Comparison of ENCODE assay signal across 9 cellular contexts in genomic region chr5:50966986-50967385, GRCh38.
DNase-seq lines count a peak whose midpoint lies in the region; ATAC-seq and TF ChIP-seq lines count a peak whose summit lies in the region.
"Had no signal": no experiment of that assay in that cellular context is flagged by ENCODE, and none has a peak within 500 bp of the region (broad histone marks: within the 10 kb centered on the region; RNA-seq: fewer than 3 reads in every experiment).

No MANE protein-coding gene starts in this region.

- H3K9me3 Mint-ChIP-seq in CD4-positive, CD25-positive, alpha-beta regulatory T cell = peaks cover 0 to 8% (median 0%) of the 10 kb centered on the region in 7 donors
- no peaks in the 10 kb centered on the region for H3K9me3 Mint-ChIP-seq in nephron

- peak overlapping the region; percentile 51 for H3K4me2 ChIP-seq in MM.1S (ENCODE audit: low read depth, low read length)
- no peak overlapping the region for H3K4me2 ChIP-seq in PC-9

- intact Hi-C loops in PC-9 (cut with micrococcal nuclease; ENCODE audit: unreplicated experiment) = no loop called here

- H3K27me3 Mint-ChIP-seq in CD4-positive, CD25-positive, alpha-beta regulatory T cell = peaks cover 85% of the 10 kb centered on the region
- H3K27me3 Mint-ChIP-seq in nephron (ENCODE audit: low read depth) = peaks cover 95% of the 10 kb centered on the region

- POLR2A ChIA-PET in PC-9 (lab: Charles Lee; ENCODE audit: unreplicated experiment) = no interaction called here

- no peaks in the 10 kb centered on the region for H3K36me3 ChIP-seq in CD4-positive, CD25-positive, alpha-beta regulatory T cell (ENCODE audit: control insufficient read depth, insufficient read depth, low read length)
- H3K36me3 ChIP-seq in MM.1S (replicated peaks; ENCODE audit: insufficient read depth, low read length) (no peaks in the 10 kb centered on the region), duodenal mucosa (ENCODE audit: control insufficient read depth in 1 of 2, insufficient read depth in 2 of 2, low read length in 2 of 2) (no peaks in the 10 kb centered on the region), PC-9 (ENCODE audit: low read depth) (no peaks in the 10 kb centered on the region)

- peak overlapping the region in 2 of 4 donors; percentile 62 to 76 for H3K4me3 Mint-ChIP-seq in CD4-positive, CD25-positive, alpha-beta regulatory T cell
- peak overlapping the region in 2 of 3 experiments; percentile 69 to 84 for H3K4me3 Mint-ChIP-seq in nephron

- no peaks in the 10 kb centered on the region for H3K79me2 ChIP-seq in MM.1S (ENCODE audit: low read length)
- H3K79me2 ChIP-seq in PC-9 (ENCODE audit: low read depth) = no peaks in the 10 kb centered on the region

- no peak overlapping the region for H3K9ac ChIP-seq in MM.1S (ENCODE audit: low read length)
- H3K9ac ChIP-seq in duodenal mucosa (ENCODE audit: low read depth in 1 of 2, low read length in 2 of 2) = peak overlapping the region in 1 of 2 donors; percentile 25

- H3K9me2 ChIP-seq in MM.1S (replicated peaks; ENCODE audit: insufficient read depth, low read length) (no peaks in the 10 kb centered on the region), PC-9 (ENCODE audit: insufficient read depth) (no peaks in the 10 kb centered on the region)

- H3K36me3 Mint-ChIP-seq in CD4-positive, CD25-positive, alpha-beta regulatory T cell = no peaks in the 10 kb centered on the region
- H3K36me3 Mint-ChIP-seq in nephron (ENCODE audit: low read depth) = no peaks in the 10 kb centered on the region

- no peak for ATAC-seq in CD4-positive, CD25-positive, alpha-beta regulatory T cell (ENCODE audit: low read depth in 2 of 2)
- ATAC-seq in GM19324 (IDR thresholded peaks at IDR 0.05; ENCODE audit: low FRiP score, unreplicated experiment) = no peak
- ATAC-seq in GM21529 (IDR thresholded peaks at IDR 0.05; ENCODE audit: unreplicated experiment) = no peak

- peaks cover 0 to 4% of the 10 kb centered on the region in 2 experiments for H3K9me3 ChIP-seq in CD4-positive, CD25-positive, alpha-beta regulatory T cell (ENCODE audit: control insufficient read depth in 2 of 2, low read length in 2 of 2)
- H3K9me3 ChIP-seq in MM.1S (replicated peaks; ENCODE audit: insufficient read depth, low read length) (no peaks in the 10 kb centered on the region), duodenal mucosa (ENCODE audit: control insufficient read depth in 1 of 2, low read length in 2 of 2) (no peaks in the 10 kb centered on the region), PC-9 (ENCODE audit: insufficient read depth, low read depth) (no peaks in the 10 kb centered on the region)

- no TSS peak for BruUV-seq in PC-9 (replicated peaks; lab: Mats Ljungman, UMichigan)

- H3F3A ChIP-seq in MM.1S (ENCODE audit: insufficient read depth, low read length) (no peaks in the 10 kb centered on the region), PC-9 (ENCODE audit: insufficient read depth, low read depth) (no peaks in the 10 kb centered on the region)

- peaks cover 14 to 63% (median 38%) of the 10 kb centered on the region in 4 donors for H3K4me1 Mint-ChIP-seq in CD4-positive, CD25-positive, alpha-beta regulatory T cell
- H3K4me1 Mint-ChIP-seq in nephron = peaks cover 42% of the 10 kb centered on the region

- peaks cover 40% of the 10 kb centered on the region for H3K4me1 ChIP-seq in CD4-positive, CD25-positive, alpha-beta regulatory T cell (ENCODE audit: control insufficient read depth, insufficient read depth, low read length, poor library complexity, severe bottlenecking)
- H3K4me1 ChIP-seq in MM.1S (ENCODE audit: low read length) = no peaks in the 10 kb centered on the region
- peaks cover 15 to 43% of the 10 kb centered on the region in 2 donors for H3K4me1 ChIP-seq in duodenal mucosa (ENCODE audit: control insufficient read depth in 1 of 2, insufficient read depth in 2 of 2, low read length in 2 of 2)
- H3K4me1 ChIP-seq in PC-9 (replicated peaks; ENCODE audit: insufficient read depth) = no peaks in the 10 kb centered on the region

- H2AFZ ChIP-seq in MM.1S (ENCODE audit: low read length) (peak overlapping the region; percentile 29; the same call in 1 of the 2 replicates), PC-9 (no peak overlapping the region)

- peak overlapping the region; percentile 26 for H3K4me3 ChIP-seq in CD4-positive, CD25-positive, alpha-beta regulatory T cell (ENCODE audit: low read depth, low read length)
- H3K4me3 ChIP-seq in MM.1S (ENCODE audit: low read length) (peak overlapping the region; percentile 64), duodenal mucosa (ENCODE audit: low read depth in 1 of 2, low read length in 2 of 2) (peak overlapping the region; percentile 73 to 76), PC-9 (no peak overlapping the region)

- no peak overlapping the region for H3K27ac Mint-ChIP-seq in CD4-positive, CD25-positive, alpha-beta regulatory T cell
- peak overlapping the region in 2 of 3 experiments; percentile 66 to 73 for H3K27ac Mint-ChIP-seq in nephron

- no peak overlapping the region for H3K27ac ChIP-seq in CD4-positive, CD25-positive, alpha-beta regulatory T cell (ENCODE audit: insufficient read depth, low read length, poor library complexity, severe bottlenecking)
- H3K27ac ChIP-seq in MM.1S (ENCODE audit: low read length) = no peak overlapping the region
- peak overlapping the region; percentile 46 for H3K27ac ChIP-seq in duodenal mucosa (ENCODE audit: low read depth, low read length)
- H3K27ac ChIP-seq in PC-9 = no peak overlapping the region

- TF ChIP-seq CTCF in MM.1S (IDR thresholded peaks at IDR 0.05; ENCODE audit: low read length) (no peak), nephron (IDR thresholded peaks at IDR 0.05; ENCODE audit: unreplicated experiment in 3 of 3) (no peak), PC-9 (conservative IDR thresholded peaks at IDR 0.05) (no peak)

- CTCF ChIA-PET in PC-9 (lab: Charles Lee) = interaction anchor here (0.7 to 1.2 kb wide), 3 partner anchors 9 to 1389 kb away, joined by 3 read pairs; no protein-coding TSS in a partner anchor

- peaks cover 50% of the 10 kb centered on the region for H3K27me3 ChIP-seq in CD4-positive, CD25-positive, alpha-beta regulatory T cell (ENCODE audit: control insufficient read depth, insufficient read depth, low read length)
- H3K27me3 ChIP-seq in MM.1S (replicated peaks; ENCODE audit: insufficient read depth, low read length) (peaks cover 8% of the 10 kb centered on the region; the same call in 1 of the 2 replicates), duodenal mucosa (ENCODE audit: control insufficient read depth in 1 of 2, insufficient read depth in 2 of 2, low read length in 2 of 2) (peaks cover 69 to 86% of the 10 kb centered on the region in 2 donors), PC-9 (ENCODE audit: insufficient read depth, low read depth) (0 out of 2 replicates have a peak, but pooled peaks cover 3% of the 10 kb centered on the region)

- no peak for DNase-seq in CD4-positive, CD25-positive, alpha-beta regulatory T cell
- DNase-seq in MM.1S = no peak
- DNase-seq in PC-9 = no peak
- no peak for DNase-seq in NK-92 treated with Interleukin-12 subunit alpha and Interleukin-12 subunit beta, amount 100 ng/mL, for 24 hours (lab: John Stamatoyannopoulos, UW)
- DNase-seq: activated CD8-positive, alpha-beta memory T cell treated with anti-CD3 and anti-CD28 coated beads for 24 hours had no signal

- H4K20me1 ChIP-seq in MM.1S (ENCODE audit: insufficient read depth, low read length) (no peaks in the 10 kb centered on the region), PC-9 (ENCODE audit: insufficient read depth) (no peaks in the 10 kb centered on the region)

Comparison
In these comparisons a context has a peak if more than half of its experiments do, and no peak if none do; other contexts are left out.
1. H3K27ac Mint-ChIP-seq: peak in nephron (2 of 3); none in CD4-positive, CD25-positive, alpha-beta regulatory T cell (0 of 3).